ENCODE assay signal across 8 cellular contexts in genomic region chr17:57783338-57783742, GRCh38. TPM values are rescaled to one million over a fixed set of nuclear protein-coding genes. Genes with fewer than 3 reads are reported as not detected.
DNase-seq lines count a peak whose midpoint lies in the region; ATAC-seq and TF ChIP-seq lines count a peak whose summit lies in the region.

No MANE protein-coding gene starts in this region.

- dilution Hi-C loops in mammary epithelial cell (cut with HindIII; ENCODE audit: low sequenced_read_pairs), result no loop called here

- ATAC-seq in activated B cell treated with CpG ODN at 0.5 μM for 24 hours (ENCODE audit: low read depth) (peak; percentile 81), HG03571 (IDR thresholded peaks at IDR 0.05; ENCODE audit: unreplicated experiment) (no peak)

- H3K27me3 ChIP-seq in mammary epithelial cell (ENCODE audit: insufficient read depth, low read length), result no peaks in the 10 kb centered on the region

- H3K4me1 ChIP-seq in mammary epithelial cell (ENCODE audit: insufficient read depth, low read length), result peaks cover 4% of the 10 kb centered on the region

- CTCF ChIA-PET in activated B cell treated with CpG ODN at 0.5 μM for 24 hours (lab: Charles Lee), result interaction anchor here (0.7 to 3.4 kb wide), 10 partner anchors 9 to 654 kb away, joined by 3 to 16 read pairs (median 4); no protein-coding TSS in a partner anchor
- CTCF ChIA-PET in mammary epithelial cell (lab: Charles Lee; ENCODE audit: low non-redundant PET), result interaction anchor here (0.6 to 0.7 kb wide), 2 partner anchors 434 to 560 kb away, joined by 3 to 22 read pairs; no protein-coding TSS in a partner anchor

- in situ Hi-C loops in mammary epithelial cell (cut with MboI; ENCODE audit: low sequenced_read_pairs in 2 of 2), result no loop called here

- H2AFZ ChIP-seq in mammary epithelial cell (ENCODE audit: low read depth, low read length), result peak overlapping the region; percentile 35

- H4K20me1 ChIP-seq in mammary epithelial cell (ENCODE audit: insufficient read depth, low read length), result no peaks in the 10 kb centered on the region

- no peak overlapping the region for H3K27ac Mint-ChIP-seq in activated B cell treated with CpG ODN at 0.5 μM for 24 hours

- intact Hi-C loops in activated B cell treated with CpG ODN at 0.5 μM for 24 hours (cut with micrococcal nuclease), result no loop called here
- intact Hi-C loops in mammary epithelial cell (cut with micrococcal nuclease), result no loop called here

- H3K36me3 Mint-ChIP-seq in activated B cell treated with CpG ODN at 0.5 μM for 24 hours (ENCODE audit: low read depth), result no peaks in the 10 kb centered on the region

- peaks cover 5% of the 10 kb centered on the region for H3K27me3 Mint-ChIP-seq in activated B cell treated with CpG ODN at 0.5 μM for 24 hours

- peak; percentile 68 to 74 for DNase-seq in NCI-H2081 (lab: John Stamatoyannopoulos, UW)
- DNase-seq in NCI-H2081 treated with DMSO at 0.1 percent for 48 hours (lab: John Stamatoyannopoulos, UW), result no peak
- DNase-seq in NCI-H2227 (lab: John Stamatoyannopoulos, UW; ENCODE audit: unreplicated experiment), result peak; percentile 81
- peak; percentile 65 for DNase-seq in activated B cell treated with CpG ODN at 0.5 μM for 24 hours
- DNase-seq in mammary epithelial cell, result peak; percentile 13
- DNase-seq in kidney glomerular epithelial cell (lab: John Stamatoyannopoulos, UW), result peak; percentile 41
- peak; percentile 77 for DNase-seq in stimulated activated CD4-positive, alpha-beta T cell treated with anti-CD3 and anti-CD28 coated beads, Interleukin-4, amount 100 ng/mL, for 1 hour

- H3K4me3 ChIP-seq in mammary epithelial cell (replicated peaks in 1 of 3; ENCODE audit: insufficient read depth in 1 of 3, low read depth in 2 of 3, low read length in 3 of 3), result peak overlapping the region in 1 of 3 experiments; percentile 17

- H3K4me1 Mint-ChIP-seq in activated B cell treated with CpG ODN at 0.5 μM for 24 hours, result peaks cover 3% of the 10 kb centered on the region

- no peak overlapping the region for H3K9ac ChIP-seq in mammary epithelial cell (ENCODE audit: insufficient read depth, low read length)

- TF ChIP-seq CTCF in activated B cell treated with CpG ODN at 0.5 μM for 24 hours (IDR thresholded peaks at IDR 0.05) (no peak), mammary epithelial cell (conservative IDR thresholded peaks at IDR 0.05 in 1 of 2, IDR thresholded peaks at IDR 0.05 in 1 of 2; ENCODE audit: extremely low read depth in 1 of 2, insufficient read depth in 1 of 2, low read depth in 1 of 2, low read length in 2 of 2) (peak; percentile 71 to 81)

- BruUV-seq in mammary epithelial cell (replicated peaks; lab: Mats Ljungman, UMichigan), result no TSS peak

- H3K9me3 ChIP-seq in mammary epithelial cell (replicated peaks; ENCODE audit: insufficient read depth, low read length), result no peaks in the 10 kb centered on the region

- H3K4me2 ChIP-seq in mammary epithelial cell (ENCODE audit: insufficient read depth, low read depth, low read length), result peak overlapping the region; percentile 52

- POLR2A ChIA-PET in activated B cell treated with CpG ODN at 0.5 μM for 24 hours (lab: Charles Lee), result interaction anchor here (0.6 kb wide), 1 partner anchor 539 kb away, joined by 3 read pairs; no protein-coding TSS in a partner anchor

- no peaks in the 10 kb centered on the region for H3K9me3 Mint-ChIP-seq in activated B cell treated with CpG ODN at 0.5 μM for 24 hours

- no peak overlapping the region for H3K27ac ChIP-seq in mammary epithelial cell (ENCODE audit: insufficient read depth, low read depth, low read length)

- 26% methylated on average over 9 of the region's 25 CpGs for WGBS in mammary epithelial cell (ENCODE audit: low coverage, missing lambda C conversion rate)

- no peaks in the 10 kb centered on the region for H3K36me3 ChIP-seq in mammary epithelial cell (ENCODE audit: insufficient read depth, low read length)

- no peaks in the 10 kb centered on the region for H3K79me2 ChIP-seq in mammary epithelial cell (ENCODE audit: insufficient read depth, low read length)

- H3K4me3 Mint-ChIP-seq in activated B cell treated with CpG ODN at 0.5 μM for 24 hours, result no peak overlapping the region

RNA-seq across cellular contexts. Expression of gene CCDC182, which starts 38.2 kb away (rescaled TPM):
- total RNA-seq in activated B cell treated with CpG ODN at 0.5 μM for 24 hours (not detected in 2 replicates), mammary epithelial cell (not detected)
- polyA plus RNA-seq in mammary epithelial cell, result not detected
- polyA minus RNA-seq in mammary epithelial cell, result not detected
